Comparison of ENCODE assay signal across 13 cellular contexts in the genomic region with DNA sequence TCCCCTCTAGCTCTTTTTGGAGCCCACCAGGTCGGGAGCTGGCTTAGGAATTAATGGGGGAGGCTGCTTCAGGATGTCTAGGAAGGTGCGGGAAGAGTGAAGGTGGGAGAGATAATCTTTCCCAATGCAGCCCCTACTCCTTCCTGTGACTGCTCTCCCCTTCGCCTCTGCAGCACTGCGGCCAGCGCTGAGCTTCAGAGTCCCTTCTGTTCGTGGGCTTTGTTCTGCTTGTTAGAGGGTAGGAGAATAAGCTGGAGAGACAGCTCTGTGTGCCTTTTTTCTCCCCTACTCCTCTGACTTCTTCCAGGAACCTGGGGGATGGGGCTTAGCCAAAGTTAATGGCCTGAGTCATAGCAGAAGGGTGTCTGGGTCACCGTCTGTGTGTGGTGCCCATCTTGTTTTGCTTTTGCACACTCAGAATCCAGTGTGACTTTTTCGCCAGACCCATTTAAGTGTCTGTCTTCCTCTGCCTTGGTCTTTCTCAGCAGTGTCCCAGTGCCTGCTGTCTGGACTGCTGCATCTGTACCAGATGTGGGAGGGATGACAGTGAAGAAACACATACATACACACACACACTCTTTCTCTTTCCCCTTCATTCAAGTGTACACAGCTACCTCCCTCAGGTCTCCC. TPM values are rescaled to one million over a fixed set of nuclear protein-coding genes. Genes with fewer than 3 reads are reported as not detected.
A peak's percentile ranks its signal among the peaks of the same experiment; 100 is the strongest.
DNase-seq lines count a peak whose midpoint lies in the region; ATAC-seq and TF ChIP-seq lines count a peak whose summit lies in the region.
"Had no signal": no experiment of that assay in that cellular context is flagged by ENCODE, and none has a peak within 500 bp of the region (broad histone marks: within the 10 kb centered on the region; RNA-seq: fewer than 3 reads in every experiment).

No MANE protein-coding gene starts in this region.

- H3K18ac ChIP-seq in trophoblast cell (ENCODE audit: low read length), result no peak overlapping the region

- H2BK12ac ChIP-seq in trophoblast cell (ENCODE audit: low read length), result no peak overlapping the region

- peak; percentile 25 for DNase-seq in ELF-1 (ENCODE audit: low read depth, low spot score)
- peak; percentile 26 for DNase-seq in NCI-H526 treated with DMSO at 0.1 percent for 48 hours (lab: John Stamatoyannopoulos, UW)
- peak; percentile 11 to 64 for DNase-seq in fibroblast of lung (ENCODE audit: low read depth in 2 of 2)
- DNase-seq in trophoblast cell, result no peak
- no peak for DNase-seq in right atrium auricular region (ENCODE audit: low spot score)
- DNase-seq in NCI-H1436 treated with DMSO at 0.1 percent for 48 hours (lab: John Stamatoyannopoulos, UW), result no peak
- DNase-seq: activated naive CD4-positive, alpha-beta T cell treated with anti-CD3 and anti-CD28 coated beads for 36 hours; DMS 273 treated with DMSO at 0.1 percent for 48 hours; NCI-H1105 treated with DMSO at 0.1 percent for 48 hours; SHP77 treated with DMSO at 0.1 percent for 48 hours had no signal

- H3K27ac ChIP-seq in fibroblast of lung (ENCODE audit: insufficient read depth, low read length) (no peak overlapping the region), trophoblast cell (ENCODE audit: low read depth, low read length) (no peak overlapping the region), right atrium auricular region (no peak overlapping the region)
- H3K27ac ChIP-seq: skin epidermis, thoracic aorta had no signal

- no CpG with 5 or more reads among the region's 8 CpGs for whole genome bisulfite sequencing in trophoblast cell (ENCODE audit: extremely low coverage, insufficient coverage, insufficient read length)

- H2BK5ac ChIP-seq in trophoblast cell (ENCODE audit: low read depth, low read length, poor library complexity), result no peak overlapping the region

- TF ChIP-seq CTCF in fibroblast of lung (conservative IDR thresholded peaks at IDR 0.05 in 1 of 2, IDR thresholded peaks at IDR 0.05 in 1 of 2; ENCODE audit: low read depth in 1 of 2, low read length in 2 of 2) (no peak), right atrium auricular region (IDR thresholded peaks at IDR 0.05) (no peak)

- no peak overlapping the region for H3K14ac ChIP-seq in trophoblast cell (ENCODE audit: low read length)

- H3K4me3 ChIP-seq in fibroblast of lung (replicated peaks in 1 of 4; ENCODE audit: control extremely low read depth in 1 of 4, insufficient read depth in 1 of 4, low read depth in 3 of 4, low read length in 4 of 4), result no peak overlapping the region
- no peak overlapping the region for H3K4me3 ChIP-seq in trophoblast cell (ENCODE audit: low read depth, low read length)
- no peak overlapping the region for H3K4me3 ChIP-seq in right atrium auricular region
- H3K4me3 ChIP-seq: skin epidermis, thoracic aorta had no signal

- H3K9ac ChIP-seq in fibroblast of lung (ENCODE audit: insufficient read depth, low read length) (no peak overlapping the region), trophoblast cell (ENCODE audit: low read length) (no peak overlapping the region)

- no peak overlapping the region for H4K8ac ChIP-seq in trophoblast cell (ENCODE audit: low read depth, low read length)

- H2AK5ac ChIP-seq in trophoblast cell (ENCODE audit: low read length), result no peak overlapping the region

- H3K27me3 ChIP-seq in fibroblast of lung (ENCODE audit: control insufficient read depth, insufficient read depth, low read length) (peaks cover 16% of the 10 kb centered on the region), trophoblast cell (ENCODE audit: insufficient read depth, low read length) (peaks cover 22% of the 10 kb centered on the region), right atrium auricular region (peaks cover 3 to 17% of the 10 kb centered on the region in 2 donors)

- no peak overlapping the region for H4K12ac ChIP-seq in trophoblast cell (ENCODE audit: low read depth, low read length)

- no peak overlapping the region for H2AFZ ChIP-seq in fibroblast of lung (ENCODE audit: low read length)
- H2AFZ ChIP-seq in trophoblast cell (ENCODE audit: insufficient read depth, low read length, poor library complexity), result no peak overlapping the region

- no peak overlapping the region for H3K23ac ChIP-seq in trophoblast cell (ENCODE audit: low read length)

- no peak overlapping the region for H2BK120ac ChIP-seq in trophoblast cell (ENCODE audit: insufficient read depth, low read length, poor library complexity)

- no peaks in the 10 kb centered on the region for H4K20me1 ChIP-seq in fibroblast of lung (ENCODE audit: control insufficient read depth, extremely low read depth, insufficient read depth, low read length)

- peaks cover 4% of the 10 kb centered on the region for H3K4me1 ChIP-seq in fibroblast of lung (ENCODE audit: control insufficient read depth, extremely low read depth, insufficient read depth, low read length)
- peaks cover 3 to 7% of the 10 kb centered on the region in 2 experiments for H3K4me1 ChIP-seq in trophoblast cell (ENCODE audit: control insufficient read depth in 1 of 2, insufficient read depth in 2 of 2, low read length in 2 of 2)
- peaks cover 0 to 11% of the 10 kb centered on the region in 2 donors for H3K4me1 ChIP-seq in right atrium auricular region

- H3K79me1 ChIP-seq in trophoblast cell (ENCODE audit: low read length), result no peaks in the 10 kb centered on the region

- no peak overlapping the region for H3K4ac ChIP-seq in trophoblast cell (ENCODE audit: low read depth, low read length)

- H3K9me3 ChIP-seq in fibroblast of lung (ENCODE audit: control insufficient read depth, insufficient read depth, low read depth, low read length) (no peaks in the 10 kb centered on the region), trophoblast cell (ENCODE audit: insufficient read depth, low read depth, low read length) (peaks cover 3% of the 10 kb centered on the region), right atrium auricular region (no peaks in the 10 kb centered on the region)
- H3K9me3 ChIP-seq: thoracic aorta had no signal

- peak overlapping the region; percentile 29 for H3K4me2 ChIP-seq in fibroblast of lung (ENCODE audit: extremely low read depth, insufficient read depth, low read length)
- peak overlapping the region; percentile 19 for H3K4me2 ChIP-seq in trophoblast cell (ENCODE audit: low read length)

- no peak for ATAC-seq in HG02981 (IDR thresholded peaks at IDR 0.05; ENCODE audit: unreplicated experiment)

- no peaks in the 10 kb centered on the region for H3K79me2 ChIP-seq in fibroblast of lung (ENCODE audit: control insufficient read depth, insufficient read depth, low read length)
- no peaks in the 10 kb centered on the region for H3K79me2 ChIP-seq in trophoblast cell (ENCODE audit: control insufficient read depth, insufficient read depth, low read length, poor library complexity)

- H4K91ac ChIP-seq in trophoblast cell (ENCODE audit: low read depth, low read length), result no peak overlapping the region

- H3K36me3 ChIP-seq in fibroblast of lung (ENCODE audit: control insufficient read depth, insufficient read depth, low read length) (no peaks in the 10 kb centered on the region), trophoblast cell (ENCODE audit: control insufficient read depth in 1 of 2, insufficient read depth in 2 of 2, low read length in 2 of 2) (no peaks in the 10 kb centered on the region), right atrium auricular region (no peaks in the 10 kb centered on the region)
- H3K36me3 ChIP-seq: thoracic aorta had no signal

RNA-seq across cellular contexts. Expression of gene KIF5A, which starts 3.0 kb away (rescaled TPM):
- total RNA-seq in fibroblast of lung, result 0.51 and 1.3 TPM in 2 replicates
- polyA plus RNA-seq in fibroblast of lung, result 0.53 and 0.89 TPM in 2 replicates
- 0.37 and 0.76 TPM in 2 replicates for polyA plus RNA-seq in fibroblast of lung (2012)
- polyA minus RNA-seq in fibroblast of lung (ENCODE audit: low replicate concordance), result 0.19 and 3.7 TPM in 2 replicates
- 0.21 TPM in 2 replicates for polyA plus RNA-seq in trophoblast cell (2013)
- total RNA-seq in right atrium auricular region, result under 1 TPM; 0.11 to 0.12 TPM

RNA-seq across cellular contexts. Expression of gene DCTN2, which starts 5.8 kb away (rescaled TPM):
- total RNA-seq in fibroblast of lung (101 and 108 TPM in 2 replicates), right atrium auricular region (100 to 1,000 TPM; 109 to 114 TPM)
- polyA plus RNA-seq in fibroblast of lung, result 211 and 229 TPM in 2 replicates
- polyA plus RNA-seq in fibroblast of lung (2012), result 160 and 172 TPM in 2 replicates
- polyA minus RNA-seq in fibroblast of lung (ENCODE audit: low replicate concordance), result 97.2 and 166 TPM in 2 replicates
- 118 and 119 TPM in 2 replicates for polyA plus RNA-seq in trophoblast cell (2013)

RNA-seq across cellular contexts. Expression of gene MBD6, which starts 30.2 kb away (rescaled TPM):
- 5.1 and 7.1 TPM in 2 replicates for total RNA-seq in fibroblast of lung
- 3.0 and 3.1 TPM in 2 replicates for polyA plus RNA-seq in fibroblast of lung
- polyA plus RNA-seq in fibroblast of lung (2012), result 19.3 and 19.4 TPM in 2 replicates
- polyA minus RNA-seq in fibroblast of lung (ENCODE audit: low replicate concordance), result 16.7 and 22.9 TPM in 2 replicates
- polyA plus RNA-seq in trophoblast cell (2013), result 54.4 TPM in 2 replicates
- total RNA-seq in right atrium auricular region, result 10 to 100 TPM; 12.5 to 14.4 TPM

RNA-seq across cellular contexts. Expression of gene DDIT3, which starts 32.5 kb away (rescaled TPM):
- total RNA-seq in fibroblast of lung, result 249 and 265 TPM in 2 replicates
- 32.5 and 57.8 TPM in 2 replicates for polyA plus RNA-seq in fibroblast of lung
- 28.2 and 52.6 TPM in 2 replicates for polyA plus RNA-seq in fibroblast of lung (2012)
- polyA minus RNA-seq in fibroblast of lung (ENCODE audit: low replicate concordance), result 7.6 and 13.9 TPM in 2 replicates
- 106 and 110 TPM in 2 replicates for polyA plus RNA-seq in trophoblast cell (2013)
- total RNA-seq in right atrium auricular region, result 10 to 100 TPM; 19.8 to 25.0 TPM

RNA-seq across cellular contexts. Expression of gene PIP4K2C, which starts 38.2 kb away (rescaled TPM):
- total RNA-seq in fibroblast of lung (9.0 and 11.9 TPM in 2 replicates), right atrium auricular region (10 to 100 TPM; 22.1 to 25.2 TPM)
- 24.3 and 25.2 TPM in 2 replicates for polyA plus RNA-seq in fibroblast of lung
- 14.0 and 14.1 TPM in 2 replicates for polyA plus RNA-seq in fibroblast of lung (2012)
- 17.0 and 21.8 TPM in 2 replicates for polyA minus RNA-seq in fibroblast of lung (ENCODE audit: low replicate concordance)
- 31.5 and 32.2 TPM in 2 replicates for polyA plus RNA-seq in trophoblast cell (2013)

Comparison
In these comparisons a context has a peak if more than half of its experiments do, and no peak if none do; other contexts are left out.
1. DNase-seq: peak in ELF-1 (single experiment), NCI-H526 treated with DMSO at 0.1 percent for 48 hours (single experiment) and fibroblast of lung (2 of 2); none in trophoblast cell (0 of 2), right atrium auricular region (single experiment) and NCI-H1436 treated with DMSO at 0.1 percent for 48 hours (single experiment).